In genomic region chr12:48342980-48343379, GRCh38 we compare ENCODE assay signal across 26 cellular contexts.
"Had no signal": no experiment of that assay in that cellular context is flagged by ENCODE, and none has a peak within 500 bp of the region (broad histone marks: within the 10 kb centered on the region; RNA-seq: fewer than 3 reads in every experiment).

No MANE protein-coding gene starts in this region.

- H3K4me1 ChIP-seq: esophagus squamous epithelium, gastrocnemius medialis, lower lobe of right lung had no signal

- H3K27me3 ChIP-seq: dorsolateral prefrontal cortex, esophagus squamous epithelium, gastrocnemius medialis, heart right ventricle, left lung had no signal

- H3K27ac ChIP-seq: coronary artery, epithelial cell of prostate, esophagus squamous epithelium, gastrocnemius medialis, heart right ventricle, left lung, lower lobe of right lung had no signal

- DNase-seq: dermis blood vessel endothelial cell; dorsolateral prefrontal cortex; effector CD8-positive, alpha-beta T cell; effector memory CD8-positive, alpha-beta T cell; endodermal cell; erythroblast; esophagus squamous epithelium; foreskin fibroblast; foreskin melanocyte; gastrocnemius medialis; glutamatergic neuron; head of caudate nucleus; heart right ventricle; hippocampal formation; left cardiac atrium; left ventricle myocardium superior; lower lobe of right lung; mesenchymal stem cell; mucosa of descending colon; naive B cell; naive thymus-derived CD8-positive, alpha-beta T cell had no signal

- H3K9me3 Mint-ChIP-seq: effector memory CD8-positive, alpha-beta T cell; endodermal cell; mesothelial cell of epicardium; naive B cell had no signal

- H3K27ac Mint-ChIP-seq: effector memory CD8-positive, alpha-beta T cell; endodermal cell; mesothelial cell of epicardium; naive B cell had no signal

- ATAC-seq: effector memory CD8-positive, alpha-beta T cell; esophagus mucosa; gastrocnemius medialis; heart right ventricle; left cardiac atrium; left lung; left ventricle myocardium superior; lower lobe of right lung; mucosa of descending colon; naive thymus-derived CD8-positive, alpha-beta T cell had no signal

- H3K4me3 ChIP-seq: coronary artery, dorsolateral prefrontal cortex, esophagus squamous epithelium, gastrocnemius medialis, heart right ventricle, left lung, lower lobe of right lung, mucosa of descending colon had no signal

- H3K4me1 Mint-ChIP-seq: endodermal cell, mesothelial cell of epicardium had no signal

- H3K4me3 Mint-ChIP-seq: effector memory CD8-positive, alpha-beta T cell; endodermal cell; mesothelial cell of epicardium; naive B cell had no signal

- H3K27me3 Mint-ChIP-seq: effector memory CD8-positive, alpha-beta T cell; naive B cell; naive thymus-derived CD8-positive, alpha-beta T cell had no signal

- H3K9me3 ChIP-seq: esophagus squamous epithelium, gastrocnemius medialis, heart right ventricle, left lung, lower lobe of right lung, mucosa of descending colon had no signal
